Comparison of ENCODE assay signal across 8 cellular contexts in the genomic region with DNA sequence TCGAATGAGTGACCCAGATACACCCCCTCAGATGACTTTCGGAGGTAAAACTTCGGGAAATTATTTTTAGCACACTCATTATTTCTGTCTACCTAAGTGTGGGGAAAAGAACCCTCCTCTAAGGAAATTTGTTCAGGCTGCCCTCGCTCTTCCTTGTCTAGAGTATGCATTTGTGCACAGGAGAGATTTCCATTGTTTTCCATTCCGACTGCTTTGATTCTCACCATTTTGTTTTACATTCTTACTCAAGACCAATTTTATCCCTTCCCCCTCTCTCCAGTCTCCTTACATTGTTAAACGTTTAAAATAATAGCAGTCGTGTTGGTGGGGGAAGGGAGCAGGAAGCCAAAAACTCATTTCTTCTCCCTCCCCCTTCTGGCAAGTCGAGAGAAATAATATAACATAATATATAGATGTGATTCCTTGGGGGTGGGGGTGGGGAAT. TPM values are rescaled to one million over a fixed set of nuclear protein-coding genes. Genes with fewer than 3 reads are reported as not detected.
DNase-seq lines count a peak whose midpoint lies in the region; ATAC-seq and TF ChIP-seq lines count a peak whose summit lies in the region.

No MANE protein-coding gene starts in this region.

- DNase-seq in heart right ventricle (no peak), Right ventricle myocardium superior (no peak), astrocyte of the spinal cord (ENCODE audit: low read depth, low spot score) (no peak), right lobe of liver (no peak), uterus (no peak), iPS-NIHi11 (ENCODE audit: low spot score) (no peak)

- H3K4me3 ChIP-seq in heart right ventricle, result peak overlapping the region in 9 of 10 donors; percentile 40 to 96 (median 79)
- peak overlapping the region; percentile 79 for H3K4me3 ChIP-seq in astrocyte of the spinal cord (ENCODE audit: low read depth, low read length)
- H3K4me3 ChIP-seq in right lobe of liver, result peak overlapping the region in 2 of 3 donors; percentile 51 to 63
- peak overlapping the region; percentile 57 to 87 for H3K4me3 ChIP-seq in uterus

- peak overlapping the region in 9 of 10 donors; percentile 81 to 98 (median 92) for H3K27ac ChIP-seq in heart right ventricle
- H3K27ac ChIP-seq in right lobe of liver, result peak overlapping the region; percentile 82 to 88 (median 82)
- peak overlapping the region; percentile 97 to 98 for H3K27ac ChIP-seq in uterus

- H3K27me3 ChIP-seq in heart right ventricle (no peaks in the 10 kb centered on the region), right lobe of liver (no peaks in the 10 kb centered on the region), uterus (no peaks in the 10 kb centered on the region)

- TF ChIP-seq CTCF in heart right ventricle (IDR thresholded peaks at IDR 0.05) (no peak), astrocyte of the spinal cord (IDR thresholded peaks at IDR 0.05; ENCODE audit: low read depth, low read length) (no peak), right lobe of liver (IDR thresholded peaks at IDR 0.05) (no peak), uterus (IDR thresholded peaks at IDR 0.05) (peak in 1 of 4 experiments; percentile 7)

- H3K9me3 ChIP-seq in heart right ventricle (no peaks in the 10 kb centered on the region), right lobe of liver (no peaks in the 10 kb centered on the region), uterus (no peaks in the 10 kb centered on the region)

- TF ChIP-seq POLR2A in right lobe of liver (IDR thresholded peaks at IDR 0.05) (no peak), uterus (IDR thresholded peaks at IDR 0.05) (no peak)

- intact Hi-C loops in heart right ventricle (cut with DNase I) (loop anchor here in 3 of 10 donors (2.0 to 5.0 kb wide), 3 partner anchors 30 to 55 kb away; partner anchors contain the start of genes NAA38 (in 2 of the 3), CNTROB (in 1 of the 3), KDM6B (in 1 of the 3) and TRAPPC1 (in 1 of the 3)), Right ventricle myocardium superior (cut with DNase I) (no loop called here), right lobe of liver (cut with DNase I) (no loop called here), uterus (cut with DNase I; ENCODE audit: low total_unique reads) (no loop called here)

- H3K36me3 ChIP-seq in heart right ventricle, result peaks cover 0 to 25% (median 0%) of the 10 kb centered on the region in 9 donors
- H3K36me3 ChIP-seq in right lobe of liver, result no peaks in the 10 kb centered on the region
- H3K36me3 ChIP-seq in uterus, result no peaks in the 10 kb centered on the region

- no peak for ATAC-seq in heart right ventricle
- no peak for ATAC-seq in Right ventricle myocardium superior (ENCODE audit: poor library complexity)
- ATAC-seq in right lobe of liver, result no peak
- no peak for ATAC-seq in HG03354 (IDR thresholded peaks at IDR 0.05; ENCODE audit: poor library complexity, severe bottlenecking, unreplicated experiment)
- ATAC-seq in GM18520 (IDR thresholded peaks at IDR 0.05; ENCODE audit: unreplicated experiment), result no peak

- H3K4me1 ChIP-seq in heart right ventricle (peaks cover 19 to 73% (median 52%) of the 10 kb centered on the region in 9 donors), right lobe of liver (peaks cover 3 to 43% (median 22%) of the 10 kb centered on the region in 4 donors), uterus (peaks cover 10 to 23% of the 10 kb centered on the region in 2 donors)

- in situ Hi-C loops in astrocyte of the spinal cord (cut with HindIII; ENCODE audit: low sequenced_read_pairs), result no loop called here

- 6 to 7% methylated on average over 8 of the region's 8 CpGs for WGBS in heart right ventricle, 2 donors
- 5% methylated on average over 8 of the region's 8 CpGs for WGBS in right lobe of liver (ENCODE audit: insufficient coverage, low coverage, low lambda C conversion rate, missing lambda C conversion rate)

RNA-seq across cellular contexts. Expression of gene CHD3, which starts 1.5 kb away (rescaled TPM):
- total RNA-seq in heart right ventricle (10 to 100 TPM in 5 of 10 donors, 1 to 10 TPM in 5; 8.2 to 22.0 (median 10.4) TPM), Right ventricle myocardium superior (13.7 TPM), right lobe of liver (1 to 10 TPM; 3.2 to 7.2 (median 5.1) TPM), uterus (100 to 1,000 TPM in 3 of 4 donors, 10 to 100 TPM in 1; 81.0 to 165 (median 133) TPM)
- 10 to 100 TPM; 13.7 to 29.0 TPM for polyA plus RNA-seq in heart right ventricle

RNA-seq across cellular contexts. Expression of gene RNF227, which starts 29.0 kb away (rescaled TPM):
- 1 to 10 TPM in 2 of 10 donors, under 1 TPM in 8; 0.15 to 1.6 (median 0.90) TPM for total RNA-seq in heart right ventricle
- 1 to 10 TPM; 1.5 to 1.9 TPM for polyA plus RNA-seq in heart right ventricle
- 0.78 TPM for total RNA-seq in Right ventricle myocardium superior
- total RNA-seq in right lobe of liver, result under 1 TPM; 0.18 to 0.70 (median 0.46) TPM
- 1 to 10 TPM in 3 of 4 donors, under 1 TPM in 1; under 0.01 to 9.8 (median 5.3) TPM for total RNA-seq in uterus

RNA-seq across cellular contexts. Expression of gene CYB5D1, which starts 29.3 kb away (rescaled TPM):
- 10 to 100 TPM; 12.7 to 20.1 (median 16.0) TPM for total RNA-seq in heart right ventricle
- 10 to 100 TPM; 10.0 to 11.6 TPM for polyA plus RNA-seq in heart right ventricle
- 24.2 TPM for total RNA-seq in Right ventricle myocardium superior
- total RNA-seq in right lobe of liver, result 10 to 100 TPM in 1 of 6 experiments, 1 to 10 TPM in 5; 6.0 to 11.7 (median 7.4) TPM
- 10 to 100 TPM in 3 of 4 donors, 1 to 10 TPM in 1; 3.1 to 17.6 (median 16.2) TPM for total RNA-seq in uterus

RNA-seq across cellular contexts. Expression of gene NAA38, which starts 29.7 kb away (rescaled TPM):
- total RNA-seq in heart right ventricle, result 100 to 1,000 TPM in 1 of 10 donors, 10 to 100 TPM in 9; 59.2 to 115 (median 73.0) TPM
- 100 to 1,000 TPM; 108 to 167 TPM for polyA plus RNA-seq in heart right ventricle
- 101 TPM for total RNA-seq in Right ventricle myocardium superior
- total RNA-seq in right lobe of liver, result 10 to 100 TPM; 27.2 to 43.0 (median 30.8) TPM
- total RNA-seq in uterus, result 10 to 100 TPM in 3 of 4 donors, 1 to 10 TPM in 1; 3.6 to 94.7 (median 48.1) TPM

RNA-seq across cellular contexts. Expression of gene TMEM88, which starts 32.2 kb away (rescaled TPM):
- total RNA-seq in heart right ventricle (10 to 100 TPM; 12.3 to 47.4 (median 19.3) TPM), Right ventricle myocardium superior (32.4 TPM), right lobe of liver (1 to 10 TPM in 4 of 6 experiments, under 1 TPM in 2; 0.74 to 2.4 (median 1.2) TPM), uterus (10 to 100 TPM in 3 of 4 donors, 1 to 10 TPM in 1; 7.3 to 68.1 (median 28.1) TPM)
- polyA plus RNA-seq in heart right ventricle, result 100 to 1,000 TPM; 121 to 298 TPM
